Comparison of ENCODE assay signal across 10 cellular contexts in genomic region chr7:100091411-100092181, GRCh38. TPM values are rescaled to one million over a fixed set of nuclear protein-coding genes. Genes with fewer than 3 reads are reported as not detected.
A peak's percentile ranks its signal among the peaks of the same experiment; 100 is the strongest.
DNase-seq lines count a peak whose midpoint lies in the region; ATAC-seq, FAIRE-seq and TF ChIP-seq lines count a peak whose summit lies in the region.
"Had no signal": no experiment of that assay in that cellular context is flagged by ENCODE, and none has a peak within 500 bp of the region (broad histone marks: within the 10 kb centered on the region; RNA-seq: fewer than 3 reads in every experiment).

No MANE protein-coding gene starts in this region.

- WGBS in A549 (ENCODE audit: missing lambda C conversion rate) = 76% methylated on average over 19 of the region's 19 CpGs
- WGBS in endodermal cell (ENCODE audit: insufficient coverage in 1 of 2, insufficient read length in 1 of 2), 2 experiments = 89 to 90% methylated on average over 13 to 19 of the region's 19 CpGs

- no peak overlapping the region for H3K4me2 ChIP-seq in A549

- H3K4me3 ChIP-seq in A549 = no peak overlapping the region
- no peak overlapping the region for H3K4me3 ChIP-seq in endodermal cell (ENCODE audit: low read length)
- H3K4me3 ChIP-seq in left lung = no peak overlapping the region

- peak overlapping the region; percentile 62 for H3K27ac Mint-ChIP-seq in endodermal cell

- H3K9me3 ChIP-seq in A549 = no peaks in the 10 kb centered on the region
- H3K9me3 ChIP-seq in endodermal cell (ENCODE audit: control insufficient read depth, low read length) = no peaks in the 10 kb centered on the region
- H3K9me3 ChIP-seq in left lung = no peaks in the 10 kb centered on the region

- peak; percentile 41 to 49; a peak in 5 of 6 replicates for ATAC-seq in A549
- ATAC-seq in HG03280 (IDR thresholded peaks at IDR 0.05; ENCODE audit: unreplicated experiment) = no peak
- ATAC-seq in HG03571 (IDR thresholded peaks at IDR 0.05; ENCODE audit: unreplicated experiment) = no peak
- ATAC-seq in GM21786 (IDR thresholded peaks at IDR 0.05; ENCODE audit: unreplicated experiment) = no peak
- ATAC-seq in left lung = no peak
- ATAC-seq: esophagus mucosa had no signal

- peaks cover 64% of the 10 kb centered on the region for H3K36me3 ChIP-seq in endodermal cell (ENCODE audit: control insufficient read depth, insufficient read depth, low read length)
- peaks cover 11 to 64% of the 10 kb centered on the region in 2 donors for H3K36me3 ChIP-seq in left lung

- TF ChIP-seq EP300 in A549 (IDR thresholded peaks at IDR 0.05) = no peak

- peaks cover 7% of the 10 kb centered on the region for H3K4me1 Mint-ChIP-seq in endodermal cell

- peak in 1 of 2 experiments; percentile 42 for DNase-seq in A549 (ENCODE audit: low read depth in 1 of 2, low spot score in 1 of 2)
- peak; percentile 71 for DNase-seq in EL
- no peak for DNase-seq in RWPE1 (ENCODE audit: low spot score)
- DNase-seq in endodermal cell = peak; percentile 81
- DNase-seq in left lung = no peak
- DNase-seq: NCI-H2029 treated with DMSO at 0.1 percent for 48 hours had no signal

- no peak for TF ChIP-seq POLR2A in A549 (IDR thresholded peaks at IDR 0.05; ENCODE audit: low read length)

- H3K4me3 Mint-ChIP-seq in endodermal cell = no peak overlapping the region

- H3K27me3 ChIP-seq in endodermal cell (ENCODE audit: control insufficient read depth, insufficient read depth, low read length, poor library complexity, severe bottlenecking) (no peaks in the 10 kb centered on the region), left lung (no peaks in the 10 kb centered on the region)

- H3K9ac ChIP-seq in endodermal cell (ENCODE audit: extremely low read depth, low read length, poor library complexity, severe bottlenecking) = no peak overlapping the region

- H3K4me1 ChIP-seq in A549 (peaks cover 14% of the 10 kb centered on the region), endodermal cell (ENCODE audit: control insufficient read depth, insufficient read depth, low read length) (no peaks in the 10 kb centered on the region), left lung (peaks cover 0 to 32% of the 10 kb centered on the region in 2 donors)

- POLR2A ChIA-PET in A549 (lab: Yijun Ruan, JAX) (interaction anchor here (4.8 kb wide), 1 partner anchor 10 kb away, joined by 46 read pairs; the partner anchor contains the start of genes AP4M1 and MCM7), RWPE1 (lab: Yijun Ruan, JAX; ENCODE audit: low non-redundant PET) (no interaction called here)

- TF ChIP-seq RAD21 in A549 (conservative IDR thresholded peaks at IDR 0.05 in 1 of 2, IDR thresholded peaks at IDR 0.05 in 1 of 2) = no peak

- FAIRE-seq in A549 (lab: Jason Lieb, UNC) = no peak

- CTCF ChIA-PET in A549 (lab: Yijun Ruan, JAX) (interaction anchor here (0.6 to 1.1 kb wide), 2 partner anchors 9 to 316 kb away, joined by 4 to 5 read pairs; no protein-coding TSS in a partner anchor), RWPE1 (lab: Yijun Ruan, JAX) (no interaction called here)

- intact Hi-C loops in left lung (cut with DNase I) = no loop called here

- peaks cover 62% of the 10 kb centered on the region for H3K36me3 Mint-ChIP-seq in endodermal cell (ENCODE audit: low read depth)

- no peaks in the 10 kb centered on the region for H3K27me3 Mint-ChIP-seq in endodermal cell (ENCODE audit: insufficient read depth)

- no peaks in the 10 kb centered on the region for H3K9me3 Mint-ChIP-seq in endodermal cell

- H3K27ac ChIP-seq in A549 (no peak overlapping the region), RWPE1 (peak overlapping the region; percentile 59), endodermal cell (ENCODE audit: low read depth, low read length) (no peak overlapping the region), left lung (no peak overlapping the region)

- TF ChIP-seq CTCF in A549 (IDR thresholded peaks at IDR 0.05) (no peak), RWPE1 (conservative IDR thresholded peaks at IDR 0.05; ENCODE audit: low read depth) (no peak), endodermal cell (conservative IDR thresholded peaks at IDR 0.05) (peak; percentile 53), left lung (IDR thresholded peaks at IDR 0.05) (no peak)

TF ChIP-seq in A549, 52 proteins besides CTCF, POLR2A, EP300 and RAD21 (continues in another document):
- no peak for TF ChIP-seq HDAC2 (IDR thresholded peaks at IDR 0.05)
- no peak for TF ChIP-seq ESRRA (IDR thresholded peaks at IDR 0.05; ENCODE audit: borderline replicate concordance, low read length)
- TF ChIP-seq GATA3 (IDR thresholded peaks at IDR 0.05; ENCODE audit: borderline replicate concordance) = no peak
- peak; percentile 88 for TF ChIP-seq HOXA7 (CRISPR knock-in tag; IDR thresholded peaks at IDR 0.05)
- TF ChIP-seq RNF2 (IDR thresholded peaks at IDR 0.05; ENCODE audit: borderline replicate concordance, low read depth) = no peak
- TF ChIP-seq MAX (IDR thresholded peaks at IDR 0.05) = no peak
- TF ChIP-seq ZNF302 (CRISPR knock-in tag; IDR thresholded peaks at IDR 0.05) = no peak
- TF ChIP-seq HOXB5 (CRISPR knock-in tag; IDR thresholded peaks at IDR 0.05) = no peak
- TF ChIP-seq CBX8 (IDR thresholded peaks at IDR 0.05) = no peak
- no peak for TF ChIP-seq RCOR1 (IDR thresholded peaks at IDR 0.05; ENCODE audit: low read depth, low read length)
- TF ChIP-seq MYC (IDR thresholded peaks at IDR 0.05; ENCODE audit: borderline replicate concordance, low read length) = no peak
- TF ChIP-seq JUN (IDR thresholded peaks at IDR 0.05) = 0 out of 5 replicates have a peak, but pooled peaks of 1 of the 2 experiments have one; percentile 27
- TF ChIP-seq ZC3H11A (IDR thresholded peaks at IDR 0.05) = no peak
- peak; percentile 84; the same call in 1 of the 2 replicates for TF ChIP-seq TFCP2L1 (CRISPR knock-in tag; IDR thresholded peaks at IDR 0.05)
- no peak for TF ChIP-seq KDM1A (IDR thresholded peaks at IDR 0.05; ENCODE audit: low read depth)
- no peak for TF ChIP-seq PBX3 (IDR thresholded peaks at IDR 0.05)

RNA-seq across cellular contexts. Expression of gene COPS6, which starts 2.8 kb away (rescaled TPM):
- polyA plus RNA-seq in A549 (2011; rRNA removed) (190 and 192 TPM in 2 replicates), A549 (2017; fragmentation: RNase III; extraction: RNeasy Plus Mini Kit Qiagen cat#74134 plus additional on column Dnase treatment) (205 to 295 TPM (median 219 TPM) in 3 replicates)
- 284 TPM in 2 replicates for polyA plus RNA-seq in A549 (2012; cell fraction: cytosol; rRNA removed)
- polyA plus RNA-seq in A549 (2012; cell fraction: nucleus; rRNA removed) = 142 and 159 TPM in 2 replicates
- polyA minus RNA-seq in A549 (2011; rRNA and poly(A)+ RNA removed) = 225 and 256 TPM in 2 replicates
- total RNA-seq in endodermal cell (100 to 1,000 TPM; 109 to 121 TPM), left lung (10 to 100 TPM; 74.2 to 89.5 TPM)
- 105 TPM for polyA plus RNA-seq in endodermal cell (2013, experiment 1 of 2)
- polyA plus RNA-seq in endodermal cell (2013, experiment 2 of 2) = 104 TPM

RNA-seq across cellular contexts. Expression of gene MCM7, which starts 9.6 kb away (rescaled TPM):
- 138 and 145 TPM in 2 replicates for polyA plus RNA-seq in A549 (2011; rRNA removed)
- polyA plus RNA-seq in A549 (2012; cell fraction: cytosol; rRNA removed) = 433 and 443 TPM in 2 replicates
- 711 and 931 TPM in 2 replicates for polyA plus RNA-seq in A549 (2012; cell fraction: nucleus; rRNA removed)
- 265 to 287 TPM (median 280 TPM) in 3 replicates for polyA plus RNA-seq in A549 (2017; fragmentation: RNase III; extraction: RNeasy Plus Mini Kit Qiagen cat#74134 plus additional on column Dnase treatment)
- polyA minus RNA-seq in A549 (2011; rRNA and poly(A)+ RNA removed) = 261 and 274 TPM in 2 replicates
- 100 to 1,000 TPM; 219 to 242 TPM for total RNA-seq in endodermal cell
- 247 TPM for polyA plus RNA-seq in endodermal cell (2013, experiment 1 of 2)
- polyA plus RNA-seq in endodermal cell (2013, experiment 2 of 2) = 223 TPM
- total RNA-seq in left lung = 10 to 100 TPM; 53.7 to 89.3 TPM

RNA-seq across cellular contexts. Expression of gene AP4M1, which starts 9.8 kb away (rescaled TPM):
- polyA plus RNA-seq in A549 (2011; rRNA removed) (13.7 and 16.6 TPM in 2 replicates), A549 (2017; fragmentation: RNase III; extraction: RNeasy Plus Mini Kit Qiagen cat#74134 plus additional on column Dnase treatment) (16.5 to 18.3 TPM (median 18.1 TPM) in 3 replicates)
- 17.3 and 19.4 TPM in 2 replicates for polyA plus RNA-seq in A549 (2012; cell fraction: cytosol; rRNA removed)
- polyA plus RNA-seq in A549 (2012; cell fraction: nucleus; rRNA removed) = 35.9 and 37.0 TPM in 2 replicates
- polyA minus RNA-seq in A549 (2011; rRNA and poly(A)+ RNA removed) = 22.7 and 28.1 TPM in 2 replicates
- total RNA-seq in endodermal cell (10 to 100 TPM; 26.3 to 31.5 TPM), left lung (10 to 100 TPM; 16.7 to 18.2 TPM)
- 28.5 TPM for polyA plus RNA-seq in endodermal cell (2013, experiment 1 of 2)
- polyA plus RNA-seq in endodermal cell (2013, experiment 2 of 2) = 26.7 TPM

RNA-seq across cellular contexts. Expression of gene ZNF3, which starts 10.1 kb away (rescaled TPM):
- polyA plus RNA-seq in A549 (2011; rRNA removed) = 29.0 and 30.2 TPM in 2 replicates
- 11.0 and 12.3 TPM in 2 replicates for polyA plus RNA-seq in A549 (2012; cell fraction: cytosol; rRNA removed)
- 27.9 and 35.0 TPM in 2 replicates for polyA plus RNA-seq in A549 (2012; cell fraction: nucleus; rRNA removed)
- 19.9 to 23.7 TPM (median 22.5 TPM) in 3 replicates for polyA plus RNA-seq in A549 (2017; fragmentation: RNase III; extraction: RNeasy Plus Mini Kit Qiagen cat#74134 plus additional on column Dnase treatment)
- 33.9 and 42.7 TPM in 2 replicates for polyA minus RNA-seq in A549 (2011; rRNA and poly(A)+ RNA removed)
- 10 to 100 TPM; 32.8 to 39.9 TPM for total RNA-seq in endodermal cell
- 48.7 TPM for polyA plus RNA-seq in endodermal cell (2013, experiment 1 of 2)
- 43.7 TPM for polyA plus RNA-seq in endodermal cell (2013, experiment 2 of 2)
- total RNA-seq in left lung = 10 to 100 TPM; 22.5 to 24.9 TPM

RNA-seq across cellular contexts. Expression of gene TAF6, which starts 27.6 kb away (rescaled TPM):
- polyA plus RNA-seq in A549 (2011; rRNA removed) (36.2 and 45.1 TPM in 2 replicates), A549 (2017; fragmentation: RNase III; extraction: RNeasy Plus Mini Kit Qiagen cat#74134 plus additional on column Dnase treatment) (57.0 to 62.5 TPM (median 57.1 TPM) in 3 replicates)
- polyA plus RNA-seq in A549 (2012; cell fraction: cytosol; rRNA removed) = 59.9 and 72.2 TPM in 2 replicates
- 89.3 and 105 TPM in 2 replicates for polyA plus RNA-seq in A549 (2012; cell fraction: nucleus; rRNA removed)
- polyA minus RNA-seq in A549 (2011; rRNA and poly(A)+ RNA removed) = 46.2 and 51.4 TPM in 2 replicates
- total RNA-seq in endodermal cell (100 to 1,000 TPM in 1 of 2 donors, 10 to 100 TPM in 1; 83.1 to 113 TPM), left lung (10 to 100 TPM; 43.5 to 45.3 TPM)
- polyA plus RNA-seq in endodermal cell (2013, experiment 1 of 2) = 82.4 TPM
- polyA plus RNA-seq in endodermal cell (2013, experiment 2 of 2) = 77.9 TPM

Comparison
In these comparisons a context has a peak if more than half of its experiments do, and no peak if none do; other contexts are left out.
1. ATAC-seq: peak in A549 (2 of 2); none in HG03280 (single experiment), HG03571 (single experiment), GM21786 (single experiment) and left lung (single experiment).
2. DNase-seq: peak in EL (single experiment) and endodermal cell (single experiment); none in RWPE1 (single experiment) and left lung (0 of 2).